ENCODE assay signal across 18 cellular contexts in genomic region chr1:33713058-33713877, GRCh38.
"Had no signal": no experiment of that assay in that cellular context is flagged by ENCODE, and none has a peak within 500 bp of the region (broad histone marks: within the 10 kb centered on the region; RNA-seq: fewer than 3 reads in every experiment).

No MANE protein-coding gene starts in this region.

- H3K4me3 ChIP-seq: hepatocyte, pancreas, prostate gland, spleen, testis, tibial nerve had no signal

- H3K4me3 Mint-ChIP-seq: naive thymus-derived CD4-positive, alpha-beta T cell; nephron progenitor cell; stimulated activated memory B cell treated with anti-CD40 and anti-IgM and Interleukin-4, amounts not matched to agents 10 μg/mL and 1 μg/mL and 100 μg/mL, for 72 hours; stimulated activated naive CD8-positive, alpha-beta T cell treated with anti-CD3 and anti-CD28 coated beads, Interleukin-15, Interleukin-2, amounts not matched to agents 100 ng/mL and 50 ng/mL, for 24 hours had no signal

- H3K27ac Mint-ChIP-seq: naive thymus-derived CD4-positive, alpha-beta T cell; nephron progenitor cell; stimulated activated memory B cell treated with anti-CD40 and anti-IgM and Interleukin-4, amounts not matched to agents 10 μg/mL and 1 μg/mL and 100 μg/mL, for 72 hours; stimulated activated naive CD8-positive, alpha-beta T cell treated with anti-CD3 and anti-CD28 coated beads, Interleukin-15, Interleukin-2, amounts not matched to agents 100 ng/mL and 50 ng/mL, for 24 hours had no signal

- H3K4me2 ChIP-seq: hepatocyte had no signal

- H3K9me3 ChIP-seq: pancreas, prostate gland, spleen, testis, tibial nerve had no signal

- H3K4me1 Mint-ChIP-seq: nephron progenitor cell; stimulated activated memory B cell treated with anti-CD40 and anti-IgM and Interleukin-4, amounts not matched to agents 10 μg/mL and 1 μg/mL and 100 μg/mL, for 72 hours had no signal

- H3K36me3 ChIP-seq: pancreas, prostate gland, spleen, tibial nerve had no signal

- H3K36me3 Mint-ChIP-seq: naive thymus-derived CD4-positive, alpha-beta T cell; stimulated activated memory B cell treated with anti-CD40 and anti-IgM and Interleukin-4, amounts not matched to agents 10 μg/mL and 1 μg/mL and 100 μg/mL, for 72 hours had no signal

- H2AFZ ChIP-seq: hepatocyte had no signal

- DNase-seq: erythroblast; foreskin melanocyte; left colon; mammary epithelial cell; naive thymus-derived CD4-positive, alpha-beta T cell; nephron progenitor cell; pancreas; spleen; stimulated activated CD4-positive, alpha-beta T cell treated with anti-CD3 and anti-CD28 coated beads, Interleukin-15, amount 100 ng/mL, for 24 hours; stimulated activated CD4-positive, alpha-beta T cell treated with anti-CD3 and anti-CD28 coated beads, Interleukin-1b, Interleukin-23, amount 100 ng/mL, for 48 hours; stimulated activated CD4-positive, alpha-beta T cell treated with anti-CD3 and anti-CD28 coated beads, Interleukin-4, amount 100 ng/mL, for 24 hours; testis had no signal

- H3K27me3 ChIP-seq: hepatocyte, pancreas, testis, tibial nerve had no signal

- H3K9me3 Mint-ChIP-seq: naive thymus-derived CD4-positive, alpha-beta T cell; nephron progenitor cell; stimulated activated memory B cell treated with anti-CD40 and anti-IgM and Interleukin-4, amounts not matched to agents 10 μg/mL and 1 μg/mL and 100 μg/mL, for 72 hours; stimulated activated naive CD8-positive, alpha-beta T cell treated with anti-CD3 and anti-CD28 coated beads, Interleukin-15, Interleukin-2, amounts not matched to agents 100 ng/mL and 50 ng/mL, for 24 hours had no signal

- ATAC-seq: left colon; naive thymus-derived CD4-positive, alpha-beta T cell; pancreas; sciatic nerve; stimulated activated memory B cell treated with anti-CD40 and anti-IgM and Interleukin-4, amounts not matched to agents 10 μg/mL and 1 μg/mL and 100 μg/mL, for 72 hours had no signal

- H3K4me1 ChIP-seq: pancreas, prostate gland, spleen, testis, tibial nerve had no signal

- H3K27ac ChIP-seq: hepatocyte, pancreas, prostate gland, spleen, testis, tibial nerve had no signal
